8 cellular contexts compared by ENCODE assay signal in the genomic region with DNA sequence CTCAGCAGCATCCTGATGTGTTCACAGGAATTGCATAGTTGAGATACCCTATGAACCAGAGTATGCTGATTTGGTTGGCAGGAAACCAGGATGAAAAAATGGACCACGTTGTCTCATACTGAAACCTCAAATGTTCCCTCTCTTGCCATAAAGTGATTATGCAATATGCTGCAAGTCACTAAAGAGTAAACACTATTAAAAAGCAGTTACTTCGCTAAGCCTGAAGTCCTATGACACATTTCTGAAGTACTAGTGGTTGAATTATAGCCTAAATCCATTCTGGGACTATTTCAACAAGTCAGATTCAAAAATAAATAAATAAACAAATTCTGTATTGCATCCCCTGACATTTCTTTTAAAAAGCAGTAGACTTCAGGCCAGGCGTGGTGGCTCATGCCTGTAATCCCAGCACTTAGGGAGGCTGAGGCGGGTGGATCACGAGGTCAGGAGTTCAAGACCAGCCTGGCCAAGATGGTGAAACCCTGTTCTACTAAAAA.
A peak's percentile ranks its signal among the peaks of the same experiment; 100 is the strongest.
DNase-seq lines count a peak whose midpoint lies in the region; ATAC-seq lines count a peak whose summit lies in the region.

No MANE protein-coding gene starts in this region.

- H3K36me3 ChIP-seq in neuronal stem cell (replicated peaks in 1 of 2; ENCODE audit: control insufficient read depth in 2 of 2, insufficient read depth in 2 of 2, low read length in 2 of 2), result no peaks in the 10 kb centered on the region

- H3K9me3 ChIP-seq in right cardiac atrium (ENCODE audit: control insufficient read depth, low read length) (no peaks in the 10 kb centered on the region), neuronal stem cell (replicated peaks in 1 of 2; ENCODE audit: control insufficient read depth in 2 of 2, insufficient read depth in 1 of 2, low read depth in 1 of 2, low read length in 2 of 2) (no peaks in the 10 kb centered on the region)

- H4K91ac ChIP-seq in neuronal stem cell (ENCODE audit: low read depth, low read length, poor library complexity), result no peak overlapping the region

- H2BK15ac ChIP-seq in neuronal stem cell (ENCODE audit: low read length), result no peak overlapping the region

- H3K27ac ChIP-seq in right cardiac atrium (ENCODE audit: low read length) (no peak overlapping the region), neuronal stem cell (replicated peaks; ENCODE audit: low read length) (no peak overlapping the region)

- no peak overlapping the region for H3K14ac ChIP-seq in neuronal stem cell (ENCODE audit: low read length)

- H3K18ac ChIP-seq in neuronal stem cell (ENCODE audit: low read length), result no peak overlapping the region

- no peak overlapping the region for H2BK120ac ChIP-seq in neuronal stem cell (ENCODE audit: low read depth, low read length)

- 42% methylated on average over 5 of the region's 5 CpGs for whole genome bisulfite sequencing in right cardiac atrium
- no CpG with 5 or more reads among the region's 5 CpGs for WGBS in neuronal stem cell (ENCODE audit: extremely low coverage in 2 of 2, insufficient read length in 2 of 2, insufficient replicate concordance in 1 of 2), 2 donors

- no peak overlapping the region for H3K4me2 ChIP-seq in neuronal stem cell (ENCODE audit: insufficient read depth, low read length, poor library complexity, severe bottlenecking)

- no peak overlapping the region for H3K4ac ChIP-seq in neuronal stem cell (ENCODE audit: low read length)

- no peak overlapping the region for H2BK12ac ChIP-seq in neuronal stem cell (ENCODE audit: low read length)

- H4K8ac ChIP-seq in neuronal stem cell (ENCODE audit: low read depth, low read length), result no peak overlapping the region

- ATAC-seq in GM18870 (IDR thresholded peaks at IDR 0.05; ENCODE audit: unreplicated experiment) (peak; percentile 82), HG03095 (IDR thresholded peaks at IDR 0.05; ENCODE audit: unreplicated experiment) (peak; percentile 78), right cardiac atrium (peak; percentile 87 to 90)

- no peak overlapping the region for H2AFZ ChIP-seq in neuronal stem cell (ENCODE audit: low read length)

- no peak overlapping the region for H3K23ac ChIP-seq in neuronal stem cell (ENCODE audit: low read depth, low read length, poor library complexity)

- H3K79me1 ChIP-seq in neuronal stem cell (ENCODE audit: low read depth, low read length), result no peaks in the 10 kb centered on the region

- in situ Hi-C loops in ACHN (cut with HindIII; ENCODE audit: low pct_ligation_motif_present, low pct_unique_long_range_greater_than_20kb, low sequenced_read_pairs), result loop anchor here (25.0 kb wide), 1 partner anchor 209 kb away; no protein-coding TSS in a partner anchor

- H3K4me1 ChIP-seq in right cardiac atrium (ENCODE audit: control insufficient read depth, insufficient read depth, low read length), result peaks cover 10% of the 10 kb centered on the region
- peaks cover 0 to under 1% of the 10 kb centered on the region in 2 donors for H3K4me1 ChIP-seq in neuronal stem cell (ENCODE audit: control insufficient read depth in 2 of 2, insufficient read depth in 1 of 2, low read depth in 1 of 2, low read length in 2 of 2)

- H2BK5ac ChIP-seq in neuronal stem cell (ENCODE audit: low read length), result no peak overlapping the region

- H3K27me3 ChIP-seq in right cardiac atrium (ENCODE audit: control insufficient read depth, insufficient read depth) (no peaks in the 10 kb centered on the region), neuronal stem cell (ENCODE audit: control insufficient read depth in 3 of 3, insufficient read depth in 3 of 3, low read depth in 1 of 3, low read length in 3 of 3) (no peaks in the 10 kb centered on the region)

- DNase-seq in A172 (ENCODE audit: low spot score), result peak; percentile 48
- DNase-seq in SKM-1 treated with dmso at 0.1 percent for 144 hours (lab: John Stamatoyannopoulos, UW; ENCODE audit: unreplicated experiment), result peak; percentile 62
- peak in 2 of 3 donors; percentile 47 to 56 for DNase-seq in right cardiac atrium
- DNase-seq in neuronal stem cell (ENCODE audit: low spot score), result no peak
- no peak for DNase-seq in GDM1 (lab: John Stamatoyannopoulos, UW)
- no peak for DNase-seq in ACHN

- intact Hi-C loops in right cardiac atrium (cut with DNase I), result no loop called here

- H3K4me3 ChIP-seq in right cardiac atrium (ENCODE audit: low read length), result no peak overlapping the region
- no peak overlapping the region for H3K4me3 ChIP-seq in neuronal stem cell (ENCODE audit: low read length in 2 of 2)

- no peak overlapping the region for H2AK5ac ChIP-seq in neuronal stem cell (ENCODE audit: low read depth, low read length)

- no peak overlapping the region for H3K9ac ChIP-seq in neuronal stem cell (ENCODE audit: low read depth, low read length, poor library complexity)

Comparison
In these comparisons a context has a peak if more than half of its experiments do, and no peak if none do; other contexts are left out.
1. DNase-seq: peak in A172 (single experiment), SKM-1 treated with dmso at 0.1 percent for 144 hours (single experiment) and right cardiac atrium (2 of 3); none in neuronal stem cell (single experiment), GDM1 (single experiment) and ACHN (single experiment).
2. Peak in every context shown above with its lines, with median percentiles within 50 percentile points of each other: ATAC-seq.